In the genomic region with DNA sequence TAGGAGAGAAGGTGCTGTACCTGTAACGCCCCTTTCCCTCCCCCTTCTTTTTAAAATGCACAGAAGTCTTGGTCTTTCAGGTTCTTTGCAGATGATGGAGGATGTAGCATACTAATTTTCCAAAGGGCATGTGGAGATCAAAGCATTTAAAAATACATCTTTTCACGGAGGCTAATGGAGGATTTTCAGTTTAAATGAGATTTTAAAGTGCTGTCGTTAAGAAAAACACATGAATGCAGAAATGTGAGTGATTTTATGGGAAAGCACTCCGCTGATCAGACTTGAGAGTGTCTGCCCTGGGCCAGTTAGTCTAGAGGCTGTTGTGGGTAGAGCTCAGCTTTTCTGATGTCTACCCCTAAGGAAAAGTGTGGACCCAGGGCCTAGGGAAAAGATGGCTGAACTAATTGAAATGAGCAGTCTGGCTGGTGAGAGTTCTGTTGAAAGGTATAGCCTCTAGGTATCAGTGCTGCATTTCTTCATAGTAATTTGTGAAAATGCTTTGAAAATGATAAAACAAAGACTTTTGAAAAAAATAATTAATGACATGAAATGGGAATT, we compare ENCODE assay signal across 14 cellular contexts. TPM values are rescaled to one million over a fixed set of nuclear protein-coding genes. Genes with fewer than 3 reads are reported as not detected.
DNase-seq lines count a peak whose midpoint lies in the region; ATAC-seq, FAIRE-seq and TF ChIP-seq lines count a peak whose summit lies in the region.
"Had no signal": no experiment of that assay in that cellular context is flagged by ENCODE, and none has a peak within 500 bp of the region (broad histone marks: within the 10 kb centered on the region; RNA-seq: fewer than 3 reads in every experiment).

No MANE protein-coding gene starts in this region.

- no peak for TF ChIP-seq POLR2A in GM12892 (IDR thresholded peaks at IDR 0.05; ENCODE audit: low read depth, low read length)

- no peaks in the 10 kb centered on the region for H3K9me3 ChIP-seq in RWPE2 (ENCODE audit: severe bottlenecking)

- ATAC-seq in RWPE2 (ENCODE audit: low read depth) = no peak
- no peak for ATAC-seq in GM18858 (IDR thresholded peaks at IDR 0.05; ENCODE audit: unreplicated experiment)
- ATAC-seq: left colon had no signal

- H3K36me3 ChIP-seq in RWPE2 (ENCODE audit: low read depth) = no peaks in the 10 kb centered on the region

- DNase-seq in GM12892 (ENCODE audit: insufficient read length) (no peak), RWPE2 (ENCODE audit: low spot score) (no peak), foreskin fibroblast (no peak), skeletal muscle cell (ENCODE audit: low read depth) (no peak), DMS53 treated with DMSO at 0.1 percent for 48 hours (lab: John Stamatoyannopoulos, UW; ENCODE audit: unreplicated experiment) (no peak), frontal cortex (ENCODE audit: low spot score in 2 of 2) (no peak), NCI-H187 treated with DMSO at 0.1 percent for 48 hours (lab: John Stamatoyannopoulos, UW) (no peak)
- DNase-seq: activated CD4-positive, CD25-positive, alpha-beta regulatory T cell treated with anti-CD3 and anti-CD28 coated beads, Interleukin-2, amount 50 U/mL, for 72 hours; activated gamma-delta T cell; DND-41; effector CD8-positive, alpha-beta T cell; left colon; NCI-H1694 had no signal

- H3K27me3 ChIP-seq in RWPE2 (ENCODE audit: insufficient read depth, poor library complexity, severe bottlenecking) = no peaks in the 10 kb centered on the region

- peak overlapping the region; percentile 76 for H3K4me3 ChIP-seq in RWPE2 (ENCODE audit: severe bottlenecking)
- H3K4me3 ChIP-seq in foreskin fibroblast (ENCODE audit: low read depth in 1 of 2, low read length in 2 of 2) = peak overlapping the region; percentile 83 to 89
- H3K4me3 ChIP-seq in skeletal muscle cell (ENCODE audit: low read depth, low read length) = peak overlapping the region; percentile 79

- H3K27ac ChIP-seq in RWPE2 (ENCODE audit: poor library complexity, severe bottlenecking) = peak overlapping the region; percentile 90

- H3K4me1 ChIP-seq in RWPE2 (ENCODE audit: insufficient read depth, poor library complexity, severe bottlenecking) = peaks cover 65% of the 10 kb centered on the region

- TF ChIP-seq CTCF in RWPE2 (IDR thresholded peaks at IDR 0.05; ENCODE audit: poor library complexity, severe bottlenecking) (no peak), foreskin fibroblast (IDR thresholded peaks at IDR 0.05; ENCODE audit: low read depth, low read length) (no peak)

- FAIRE-seq in GM12892 (lab: Jason Lieb, UNC) (peak; percentile 38), frontal cortex (lab: Jason Lieb, UNC) (no peak)

RNA-seq across cellular contexts. Expression of a gene that starts 2.5 kb away (rescaled TPM):
- polyA plus RNA-seq in GM12892 (2012; ENCODE audit: missing spikeins) = 0.02 TPM
- total RNA-seq in frontal cortex = 35.5 TPM
